ENCODE assay signal across 1 cellular context in the genomic region with DNA sequence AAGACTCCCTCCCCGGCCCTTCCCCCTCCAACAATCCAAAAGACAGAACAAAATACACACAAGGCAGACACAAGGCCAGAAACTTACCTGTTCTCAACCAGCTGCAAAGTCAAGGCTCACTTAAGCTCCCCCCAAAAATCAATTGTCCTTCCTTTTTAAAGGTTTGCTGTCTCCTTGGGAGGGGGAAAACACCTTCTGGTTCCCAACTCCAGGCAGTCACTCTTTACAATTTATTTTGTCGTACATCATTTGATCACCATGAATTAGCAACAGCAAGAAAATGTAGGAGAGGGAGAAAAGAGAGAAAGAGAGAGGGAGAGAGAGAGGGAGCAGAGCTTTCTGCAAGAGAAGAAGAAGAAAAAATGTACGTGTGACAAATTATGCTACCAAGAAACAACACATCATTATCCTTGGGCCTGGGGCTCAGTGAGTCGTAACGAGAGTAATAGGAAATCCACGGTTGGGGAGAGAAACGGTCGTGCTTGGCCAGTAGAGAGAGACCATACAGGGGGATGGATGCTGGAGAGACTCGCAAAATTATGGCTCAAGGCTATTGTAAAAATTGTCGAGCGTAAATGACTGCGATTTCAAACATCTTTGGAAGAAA.
TF ChIP-seq lines count a peak whose summit lies in the region.

A gene with protein sequence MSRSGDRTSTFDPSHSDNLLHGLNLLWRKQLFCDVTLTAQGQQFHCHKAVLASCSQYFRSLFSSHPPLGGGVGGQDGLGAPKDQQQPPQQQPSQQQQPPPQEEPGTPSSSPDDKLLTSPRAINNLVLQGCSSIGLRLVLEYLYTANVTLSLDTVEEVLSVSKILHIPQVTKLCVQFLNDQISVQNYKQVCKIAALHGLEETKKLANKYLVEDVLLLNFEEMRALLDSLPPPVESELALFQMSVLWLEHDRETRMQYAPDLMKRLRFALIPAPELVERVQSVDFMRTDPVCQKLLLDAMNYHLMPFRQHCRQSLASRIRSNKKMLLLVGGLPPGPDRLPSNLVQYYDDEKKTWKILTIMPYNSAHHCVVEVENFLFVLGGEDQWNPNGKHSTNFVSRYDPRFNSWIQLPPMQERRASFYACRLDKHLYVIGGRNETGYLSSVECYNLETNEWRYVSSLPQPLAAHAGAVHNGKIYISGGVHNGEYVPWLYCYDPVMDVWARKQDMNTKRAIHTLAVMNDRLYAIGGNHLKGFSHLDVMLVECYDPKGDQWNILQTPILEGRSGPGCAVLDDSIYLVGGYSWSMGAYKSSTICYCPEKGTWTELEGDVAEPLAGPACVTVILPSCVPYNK (minus strand): TSS at position 444 of the 607 bp plus-strand sequence. CDS start 2,432 bp downstream, outside the sequence.

TF ChIP-seq in A549, 52 proteins besides CTCF, POLR2A, EP300 and RAD21 (continued from another document):
- TF ChIP-seq, protein P1, sequence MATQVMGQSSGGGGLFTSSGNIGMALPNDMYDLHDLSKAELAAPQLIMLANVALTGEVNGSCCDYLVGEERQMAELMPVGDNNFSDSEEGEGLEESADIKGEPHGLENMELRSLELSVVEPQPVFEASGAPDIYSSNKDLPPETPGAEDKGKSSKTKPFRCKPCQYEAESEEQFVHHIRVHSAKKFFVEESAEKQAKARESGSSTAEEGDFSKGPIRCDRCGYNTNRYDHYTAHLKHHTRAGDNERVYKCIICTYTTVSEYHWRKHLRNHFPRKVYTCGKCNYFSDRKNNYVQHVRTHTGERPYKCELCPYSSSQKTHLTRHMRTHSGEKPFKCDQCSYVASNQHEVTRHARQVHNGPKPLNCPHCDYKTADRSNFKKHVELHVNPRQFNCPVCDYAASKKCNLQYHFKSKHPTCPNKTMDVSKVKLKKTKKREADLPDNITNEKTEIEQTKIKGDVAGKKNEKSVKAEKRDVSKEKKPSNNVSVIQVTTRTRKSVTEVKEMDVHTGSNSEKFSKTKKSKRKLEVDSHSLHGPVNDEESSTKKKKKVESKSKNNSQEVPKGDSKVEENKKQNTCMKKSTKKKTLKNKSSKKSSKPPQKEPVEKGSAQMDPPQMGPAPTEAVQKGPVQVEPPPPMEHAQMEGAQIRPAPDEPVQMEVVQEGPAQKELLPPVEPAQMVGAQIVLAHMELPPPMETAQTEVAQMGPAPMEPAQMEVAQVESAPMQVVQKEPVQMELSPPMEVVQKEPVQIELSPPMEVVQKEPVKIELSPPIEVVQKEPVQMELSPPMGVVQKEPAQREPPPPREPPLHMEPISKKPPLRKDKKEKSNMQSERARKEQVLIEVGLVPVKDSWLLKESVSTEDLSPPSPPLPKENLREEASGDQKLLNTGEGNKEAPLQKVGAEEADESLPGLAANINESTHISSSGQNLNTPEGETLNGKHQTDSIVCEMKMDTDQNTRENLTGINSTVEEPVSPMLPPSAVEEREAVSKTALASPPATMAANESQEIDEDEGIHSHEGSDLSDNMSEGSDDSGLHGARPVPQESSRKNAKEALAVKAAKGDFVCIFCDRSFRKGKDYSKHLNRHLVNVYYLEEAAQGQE (IDR thresholded peaks at IDR 0.05): no peak
- no peak for TF ChIP-seq NR3C1 (IDR thresholded peaks at IDR 0.05)
- TF ChIP-seq, protein P2, sequence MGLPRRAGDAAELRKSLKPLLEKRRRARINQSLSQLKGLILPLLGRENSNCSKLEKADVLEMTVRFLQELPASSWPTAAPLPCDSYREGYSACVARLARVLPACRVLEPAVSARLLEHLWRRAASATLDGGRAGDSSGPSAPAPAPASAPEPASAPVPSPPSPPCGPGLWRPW (IDR thresholded peaks at IDR 0.05): no peak
- TF ChIP-seq KDM5A (IDR thresholded peaks at IDR 0.05): no peak
- no peak for TF ChIP-seq FOXS1 (CRISPR knock-in tag; IDR thresholded peaks at IDR 0.05)
- TF ChIP-seq, protein P3, sequence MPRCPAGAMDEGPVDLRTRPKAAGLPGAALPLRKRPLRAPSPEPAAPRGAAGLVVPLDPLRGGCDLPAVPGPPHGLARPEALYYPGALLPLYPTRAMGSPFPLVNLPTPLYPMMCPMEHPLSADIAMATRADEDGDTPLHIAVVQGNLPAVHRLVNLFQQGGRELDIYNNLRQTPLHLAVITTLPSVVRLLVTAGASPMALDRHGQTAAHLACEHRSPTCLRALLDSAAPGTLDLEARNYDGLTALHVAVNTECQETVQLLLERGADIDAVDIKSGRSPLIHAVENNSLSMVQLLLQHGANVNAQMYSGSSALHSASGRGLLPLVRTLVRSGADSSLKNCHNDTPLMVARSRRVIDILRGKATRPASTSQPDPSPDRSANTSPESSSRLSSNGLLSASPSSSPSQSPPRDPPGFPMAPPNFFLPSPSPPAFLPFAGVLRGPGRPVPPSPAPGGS (IDR thresholded peaks at IDR 0.05): no peak
- TF ChIP-seq PHF8 (IDR thresholded peaks at IDR 0.05; ENCODE audit: borderline replicate concordance, low read depth): no peak
